In genomic region chr12:47223848-47224213, GRCh38 we compare ENCODE assay signal across 8 cellular contexts.
DNase-seq lines count a peak whose midpoint lies in the region; ATAC-seq, FAIRE-seq and TF ChIP-seq lines count a peak whose summit lies in the region.

No MANE protein-coding gene starts in this region.

- peak; percentile 14; the same call in 1 of the 2 replicates for TF ChIP-seq CTCF in HepG2 (CRISPR knock-in tag; IDR thresholded peaks at IDR 0.05)
- no peak for TF ChIP-seq CTCF in tibial nerve (IDR thresholded peaks at IDR 0.05)

- TF ChIP-seq EP300 in HepG2 (IDR thresholded peaks at IDR 0.05; ENCODE audit: low read depth in 2 of 2, low read length in 2 of 2) (0 out of 4 replicates have a peak, but pooled peaks of 1 of the 2 experiments have one; percentile 21), HepG2 (CRISPR knock-in tag; IDR thresholded peaks at IDR 0.05; ENCODE audit: borderline replicate concordance) (no peak), tibial nerve (IDR thresholded peaks at IDR 0.05) (no peak)

- no peaks in the 10 kb centered on the region for H3K27me3 ChIP-seq in HepG2 (ENCODE audit: control insufficient read depth in 1 of 2, insufficient read depth in 2 of 2, low read length in 2 of 2)
- H3K27me3 ChIP-seq in tibial nerve, result no peaks in the 10 kb centered on the region

- H3K4me2 ChIP-seq in HepG2 (ENCODE audit: low read depth, low read length), result peak overlapping the region; percentile 87

- H3K27ac ChIP-seq in HepG2 (ENCODE audit: extremely low read length, insufficient read depth, low read length) (peak overlapping the region; percentile 55), tibial nerve (peak overlapping the region in 3 of 4 donors; percentile 9 to 41 (median 29))

- no peak for TF ChIP-seq RAD21 in HepG2 (CRISPR knock-in tag; IDR thresholded peaks at IDR 0.05)

- intact Hi-C loops in HepG2 (cut with micrococcal nuclease; ENCODE audit: unreplicated experiment), result no loop called here

- peak overlapping the region; percentile 99 for H3K27ac Mint-ChIP-seq in activated T-cell treated with anti-CD3 and anti-CD28 coated beads, Interleukin-2, amount 50 U/mL, for 72 hours

- no peaks in the 10 kb centered on the region for H3K36me3 ChIP-seq in HepG2 (replicated peaks in 1 of 2; ENCODE audit: control insufficient read depth in 1 of 2, insufficient read depth in 2 of 2, low read length in 2 of 2)
- H3K36me3 ChIP-seq in tibial nerve, result no peaks in the 10 kb centered on the region

- WGBS in HepG2 (ENCODE audit: low lambda C conversion rate), result 0% methylated on average over 4 of the region's 4 CpGs
- 22 to 24% methylated on average over 4 of the region's 4 CpGs for WGBS in tibial nerve, 2 donors

- peak overlapping the region; percentile 60 for H3K9ac ChIP-seq in HepG2 (ENCODE audit: insufficient read depth, low read depth, low read length)

- no peaks in the 10 kb centered on the region for H4K20me1 ChIP-seq in HepG2 (ENCODE audit: insufficient read depth, low read length)

- H3K4me1 ChIP-seq in HepG2 (ENCODE audit: insufficient read depth, low read length) (peaks cover 63% of the 10 kb centered on the region), tibial nerve (peaks cover 0 to 10% (median 4%) of the 10 kb centered on the region in 4 donors)

- no peaks in the 10 kb centered on the region for H3K27me3 Mint-ChIP-seq in activated T-cell treated with anti-CD3 and anti-CD28 coated beads, Interleukin-2, amount 50 U/mL, for 72 hours (ENCODE audit: low read depth)

- no peaks in the 10 kb centered on the region for H3K9me3 ChIP-seq in HepG2 (ENCODE audit: low read length)
- no peaks in the 10 kb centered on the region for H3K9me3 ChIP-seq in tibial nerve

- BruUV-seq in HepG2 (replicated peaks; lab: Mats Ljungman, UMichigan), result no TSS peak

- DNase-seq in activated T-cell treated with anti-CD3 and anti-CD28 coated beads, Interleukin-2, amount 50 U/mL, for 72 hours, result no peak
- DNase-seq in activated T-cell treated with anti-CD3 and anti-CD28 coated beads, Interleukin-2, amount 50 U/mL, for 1 hour, result no peak
- DNase-seq in amniotic epithelial cell (ENCODE audit: low read depth) (peak; percentile 59), HepG2 (ENCODE audit: low spot score) (peak; percentile 64), tibial nerve (ENCODE audit: low spot score in 2 of 2) (no peak), HPDE6-E6E7 (ENCODE audit: extremely low spot score) (no peak), NOMO-1 treated with DMSO at 0.1 percent for 48 hours (lab: John Stamatoyannopoulos, UW; ENCODE audit: unreplicated experiment) (no peak)

- peak overlapping the region; percentile 46 to 53 (median 51) for H3K4me3 ChIP-seq in HepG2 (replicated peaks in 1 of 3; ENCODE audit: insufficient read depth in 1 of 3, low read depth in 2 of 3, low read length in 3 of 3)
- H3K4me3 ChIP-seq in tibial nerve, result no peak overlapping the region

- TF ChIP-seq POLR2A in HepG2 (IDR thresholded peaks at IDR 0.05; ENCODE audit: insufficient read depth in 1 of 2, low read depth in 2 of 2, low read length in 2 of 2), result no peak
- no peak for TF ChIP-seq POLR2A in tibial nerve (IDR thresholded peaks at IDR 0.05)

- no peaks in the 10 kb centered on the region for H3K79me2 ChIP-seq in HepG2 (ENCODE audit: insufficient read depth, low read length)

- POLR2A ChIA-PET in HepG2 (lab: Yijun Ruan, JAX), result no interaction called here

- peaks cover 22 to 48% of the 10 kb centered on the region in 2 donors for H3K36me3 Mint-ChIP-seq in activated T-cell treated with anti-CD3 and anti-CD28 coated beads, Interleukin-2, amount 50 U/mL, for 72 hours (ENCODE audit: insufficient read depth in 2 of 2)

- CTCF ChIA-PET in HepG2 (lab: Yijun Ruan, JAX; ENCODE audit: low intra/inter-chr PET ratio, low total read pairs), result no interaction called here

- peak overlapping the region; percentile 66 for H2AFZ ChIP-seq in HepG2 (ENCODE audit: low read length)

- H3K4me1 Mint-ChIP-seq in activated T-cell treated with anti-CD3 and anti-CD28 coated beads, Interleukin-2, amount 50 U/mL, for 72 hours (ENCODE audit: low read depth), result peaks cover 85% of the 10 kb centered on the region

- in situ Hi-C loops in HepG2 (cut with HindIII; ENCODE audit: extremely low pct_ligation_motif_present, low pct_unique_long_range_greater_than_20kb), result no loop called here

- no peak for ATAC-seq in activated T-cell treated with anti-CD3 and anti-CD28 coated beads, Interleukin-2, amount 50 U/mL, for 72 hours (replicated peaks in 1 of 2)
- peak; percentile 84 for ATAC-seq in HepG2
- no peak for ATAC-seq in GM21447 (IDR thresholded peaks at IDR 0.05; ENCODE audit: unreplicated experiment)

- H3K4me3 Mint-ChIP-seq in activated T-cell treated with anti-CD3 and anti-CD28 coated beads, Interleukin-2, amount 50 U/mL, for 72 hours, result peak overlapping the region; percentile 67 to 94

- peak; percentile 89 for FAIRE-seq in HepG2 (lab: Jason Lieb, UNC)

- no peaks in the 10 kb centered on the region for H3K9me3 Mint-ChIP-seq in activated T-cell treated with anti-CD3 and anti-CD28 coated beads, Interleukin-2, amount 50 U/mL, for 72 hours

TF ChIP-seq in HepG2, 621 proteins besides CTCF, POLR2A, EP300 and RAD21 (continues in another document):
- peak; percentile 70 for TF ChIP-seq SKI (IDR thresholded peaks at IDR 0.05; ENCODE audit: partially characterized antibody)
- TF ChIP-seq ZKSCAN5 (CRISPR knock-in tag; IDR thresholded peaks at IDR 0.05), result peak; percentile 85; the same call in 1 of the 2 replicates
- no peak for TF ChIP-seq POGK (CRISPR knock-in tag; conservative IDR thresholded peaks at IDR 0.05)
- TF ChIP-seq SKIL (CRISPR knock-in tag; IDR thresholded peaks at IDR 0.05; ENCODE audit: borderline replicate concordance), result peak; percentile 39; the same call in 1 of the 2 replicates
- no peak for TF ChIP-seq MTA1 (CRISPR knock-in tag; IDR thresholded peaks at IDR 0.05; ENCODE audit: borderline replicate concordance)
- TF ChIP-seq ZNF652 (CRISPR knock-in tag; IDR thresholded peaks at IDR 0.05; ENCODE audit: borderline replicate concordance, low read depth), result no peak
- TF ChIP-seq HOMEZ (CRISPR knock-in tag; IDR thresholded peaks at IDR 0.05; ENCODE audit: low read depth), result 0 out of 2 replicates have a peak, but pooled peaks have one; percentile 14
- peak; percentile 34; the same call in 1 of the 2 replicates for TF ChIP-seq ZNF644 (CRISPR knock-in tag; IDR thresholded peaks at IDR 0.05; ENCODE audit: low read depth)
- TF ChIP-seq HNF4G (IDR thresholded peaks at IDR 0.05; ENCODE audit: borderline replicate concordance, low read depth, low read length), result peak; percentile 50; the same call in 1 of the 2 replicates
- no peak for TF ChIP-seq HNF4G (CRISPR knock-in tag; IDR thresholded peaks at IDR 0.05; ENCODE audit: borderline replicate concordance, low read depth)
- TF ChIP-seq ZFX (CRISPR knock-in tag; IDR thresholded peaks at IDR 0.05; ENCODE audit: low read depth), result peak; percentile 23
- no peak for TF ChIP-seq THAP8 (CRISPR knock-in tag; IDR thresholded peaks at IDR 0.05; ENCODE audit: borderline replicate concordance)
- TF ChIP-seq SNAPC2 (CRISPR knock-in tag; IDR thresholded peaks at IDR 0.05), result no peak
- TF ChIP-seq ATF7-NPFF (CRISPR knock-in tag; IDR thresholded peaks at IDR 0.05; ENCODE audit: low read depth), result no peak
- peak; percentile 57 for TF ChIP-seq ASH2L (IDR thresholded peaks at IDR 0.05; ENCODE audit: insufficient read length, low read depth, low read length)

Comparison
In these comparisons a context has a peak if more than half of its experiments do, and no peak if none do; other contexts are left out.
1. DNase-seq: peak in amniotic epithelial cell (single experiment) and HepG2 (single experiment); none in activated T-cell treated with anti-CD3 and anti-CD28 coated beads, Interleukin-2, amount 50 U/mL, for 72 hours (0 of 2), activated T-cell treated with anti-CD3 and anti-CD28 coated beads, Interleukin-2, amount 50 U/mL, for 1 hour (single experiment), tibial nerve (0 of 2), HPDE6-E6E7 (single experiment) and NOMO-1 treated with DMSO at 0.1 percent for 48 hours (single experiment).
2. H3K4me3 ChIP-seq: peak in HepG2 (3 of 3); none in tibial nerve (0 of 4).